8 cellular contexts compared by ENCODE assay signal in the genomic region with DNA sequence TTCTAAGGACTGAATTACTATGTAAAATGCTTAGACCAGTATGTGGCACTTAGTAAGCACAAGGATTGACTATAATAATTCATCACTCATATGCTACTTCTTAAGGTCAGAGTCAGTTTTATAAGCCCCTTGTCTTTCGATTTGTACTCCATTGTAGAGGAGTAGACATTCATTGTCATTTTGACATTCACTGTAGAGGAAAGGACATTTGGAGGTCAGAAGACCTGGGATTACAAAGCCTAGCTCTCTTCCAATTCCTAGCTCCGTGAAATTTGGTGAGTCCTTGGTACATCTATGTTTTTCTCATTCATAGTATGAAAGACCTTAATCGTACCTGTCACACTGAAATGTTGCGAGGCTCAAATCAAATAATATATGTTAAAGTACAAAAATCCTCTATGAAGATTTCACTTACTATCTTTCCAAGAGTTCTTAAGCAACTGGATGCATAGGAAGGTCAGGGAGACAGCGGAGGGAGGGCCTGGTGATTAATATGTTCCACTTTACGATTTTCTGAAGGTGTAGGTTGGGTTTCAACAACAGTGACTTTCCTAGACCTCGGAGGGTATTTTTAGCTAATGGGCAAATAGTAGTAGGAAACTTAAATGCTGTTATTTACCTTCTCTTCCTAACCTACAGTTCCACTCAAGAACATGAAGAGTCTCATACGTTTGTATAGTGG. TPM values are rescaled to one million over a fixed set of nuclear protein-coding genes. Genes with fewer than 3 reads are reported as not detected.
DNase-seq lines count a peak whose midpoint lies in the region; ATAC-seq and TF ChIP-seq lines count a peak whose summit lies in the region.

No MANE protein-coding gene starts in this region.

- H3K4me3 ChIP-seq in AG09309 (ENCODE audit: control insufficient read depth, low read depth, low read length) (peak overlapping the region; percentile 96), HEK293 (ENCODE audit: low read depth, low read length) (peak overlapping the region; percentile 99)

- ATAC-seq in GM21786 (IDR thresholded peaks at IDR 0.05; ENCODE audit: unreplicated experiment) (no peak), GM21447 (IDR thresholded peaks at IDR 0.05; ENCODE audit: unreplicated experiment) (no peak), GM18858 (IDR thresholded peaks at IDR 0.05; ENCODE audit: unreplicated experiment) (no peak)

- H3K9me3 ChIP-seq in HEK293 (ENCODE audit: control insufficient read depth, insufficient read depth, low read depth, low read length) = no peaks in the 10 kb centered on the region

- H3K27me3 Mint-ChIP-seq in brain = peaks cover 21% of the 10 kb centered on the region
- no peaks in the 10 kb centered on the region for H3K27me3 Mint-ChIP-seq in mesothelial cell of epicardium (ENCODE audit: low read depth)

- 0 out of 2 replicates have a peak, but pooled peaks cover 4% of the 10 kb centered on the region for H3K4me1 ChIP-seq in HEK293 (ENCODE audit: control insufficient read depth, insufficient read depth, low read length)

- no peak for DNase-seq in AG09309 (ENCODE audit: low read depth)
- DNase-seq in mesothelial cell of epicardium (ENCODE audit: low spot score in 2 of 2, unreplicated experiment in 2 of 2) = no peak
- no peak for DNase-seq in SW 1271 (lab: John Stamatoyannopoulos, UW)

- CTCF ChIA-PET in HEK293 (lab: Yijun Ruan, JAX) = no interaction called here

- H3K36me3 Mint-ChIP-seq in brain = peaks cover 16% of the 10 kb centered on the region
- H3K36me3 Mint-ChIP-seq in mesothelial cell of epicardium = peaks cover 6% of the 10 kb centered on the region

- peaks cover 3 to 29% of the 10 kb centered on the region in 2 experiments; a peak in 1 of 3 replicates for H3K36me3 ChIP-seq in HEK293 (ENCODE audit: control insufficient read depth in 2 of 2, insufficient read depth in 1 of 2, low read length in 2 of 2)

- POLR2A ChIA-PET in HEK293 (lab: Yijun Ruan, JAX) = no interaction called here

- H3K4me1 Mint-ChIP-seq in brain (peaks cover 54% of the 10 kb centered on the region), mesothelial cell of epicardium (peaks cover 28% of the 10 kb centered on the region)

- H3K4me3 Mint-ChIP-seq in brain (peak overlapping the region; percentile 90 to 99 (median 96)), mesothelial cell of epicardium (peak overlapping the region; percentile 94)

- H3K9me3 Mint-ChIP-seq in brain (no peaks in the 10 kb centered on the region), mesothelial cell of epicardium (no peaks in the 10 kb centered on the region)

- H3K27ac Mint-ChIP-seq in brain (peak overlapping the region; percentile 98 to 99 (median 99)), mesothelial cell of epicardium (peak overlapping the region; percentile 100)

- TF ChIP-seq CTCF in AG09309 (IDR thresholded peaks at IDR 0.05; ENCODE audit: control insufficient read depth, insufficient read depth, low read depth, low read length, missing control alignments) = no peak
- no peak for TF ChIP-seq CTCF in HEK293 (tag by site-specific recombination; IDR thresholded peaks at IDR 0.05)
- no peak for TF ChIP-seq CTCF in brain (conservative IDR thresholded peaks at IDR 0.05)
- TF ChIP-seq CTCF in mesothelial cell of epicardium (IDR thresholded peaks at IDR 0.05; ENCODE audit: unreplicated experiment) = no peak

- no peak overlapping the region for H3K27ac ChIP-seq in HEK293 (ENCODE audit: extremely low read depth, low read depth, low read length)

TF ChIP-seq in HEK293, 187 proteins besides CTCF, POLR2A, EP300 and RAD21:
- TF ChIP-seq GFI1B (tag by site-specific recombination; IDR thresholded peaks at IDR 0.05) = no peak
- no peak for TF ChIP-seq ZNF404 (tag by site-specific recombination; IDR thresholded peaks at IDR 0.05)
- no peak for TF ChIP-seq ZNF26 (tag by site-specific recombination; IDR thresholded peaks at IDR 0.05)
- no peak for TF ChIP-seq PATZ1 (tag by site-specific recombination; IDR thresholded peaks at IDR 0.05)
- no peak for TF ChIP-seq ZNF23 (tag by site-specific recombination; IDR thresholded peaks at IDR 0.05; ENCODE audit: borderline replicate concordance)
- no peak for TF ChIP-seq ZIC2 (tag by site-specific recombination; IDR thresholded peaks at IDR 0.05)
- TF ChIP-seq ZNF24 (tag by site-specific recombination; IDR thresholded peaks at IDR 0.05) = no peak
- no peak for TF ChIP-seq SP2 (tag by site-specific recombination; IDR thresholded peaks at IDR 0.05)
- no peak for TF ChIP-seq ZNF473 (tag by site-specific recombination; IDR thresholded peaks at IDR 0.05)
- TF ChIP-seq ZNF747 (tag by site-specific recombination; IDR thresholded peaks at IDR 0.05) = no peak
- no peak for TF ChIP-seq ZNF600 (tag by site-specific recombination; IDR thresholded peaks at IDR 0.05)
- TF ChIP-seq ZNF239 (tag by site-specific recombination; IDR thresholded peaks at IDR 0.05) = no peak
- no peak for TF ChIP-seq OSR2 (tag by site-specific recombination; IDR thresholded peaks at IDR 0.05)
- TF ChIP-seq ZNF223 (tag by site-specific recombination; IDR thresholded peaks at IDR 0.05) = no peak
- TF ChIP-seq ZNF707 (tag by site-specific recombination; IDR thresholded peaks at IDR 0.05) = no peak
- no peak for TF ChIP-seq ZNF19 (tag by site-specific recombination; IDR thresholded peaks at IDR 0.05; ENCODE audit: low read depth)
- no peak for TF ChIP-seq KLF1 (tag by site-specific recombination; IDR thresholded peaks at IDR 0.05)
- TF ChIP-seq PRDM10 (tag by site-specific recombination; IDR thresholded peaks at IDR 0.05) = no peak
- TF ChIP-seq ZNF624 (tag by site-specific recombination; IDR thresholded peaks at IDR 0.05) = no peak
- TF ChIP-seq ZSCAN30 (tag by site-specific recombination; IDR thresholded peaks at IDR 0.05) = no peak

RNA-seq across cellular contexts. Expression of gene EMSY, which starts 1.4 kb away (rescaled TPM):
- polyA plus RNA-seq in brain (ENCODE audit: insufficient read depth, low read depth, low replicate concordance) = 16.1 TPM
- 47.3 to 47.5 TPM (median 47.5 TPM) in 3 replicates for total RNA-seq in mesothelial cell of epicardium
